Comparison of ENCODE assay signal across 8 cellular contexts in genomic region chr15:40038654-40039543, GRCh38. TPM values are rescaled to one million over a fixed set of nuclear protein-coding genes. Genes with fewer than 3 reads are reported as not detected.
DNase-seq lines count a peak whose midpoint lies in the region; ATAC-seq and TF ChIP-seq lines count a peak whose summit lies in the region.

Gene SRP14, minus strand, starts transcription at chr15:40039181. Its CDS starts 65 bp downstream, at chr15:40039116.

- H3K4me3 Mint-ChIP-seq in activated CD4-positive, alpha-beta T cell treated with anti-CD3 and anti-CD28 coated beads, Interleukin-2, amount 10 ng/mL, durations not matched to agents 7 days and 5 days = peak within 1 kb of the TSS; percentile 99

- intact Hi-C loops in left colon (cut with DNase I, micrococcal nuclease) = no loop called here

- H3K27ac Mint-ChIP-seq in activated CD4-positive, alpha-beta T cell treated with anti-CD3 and anti-CD28 coated beads, Interleukin-2, amount 10 ng/mL, durations not matched to agents 7 days and 5 days = peak within 1 kb of the TSS; percentile 96

- peaks cover 36% of the 10 kb centered on the region for H3K36me3 Mint-ChIP-seq in activated CD4-positive, alpha-beta T cell treated with anti-CD3 and anti-CD28 coated beads, Interleukin-2, amount 10 ng/mL, durations not matched to agents 7 days and 5 days (ENCODE audit: low read depth)

- H3K4me1 Mint-ChIP-seq in activated CD4-positive, alpha-beta T cell treated with anti-CD3 and anti-CD28 coated beads, Interleukin-2, amount 10 ng/mL, durations not matched to agents 7 days and 5 days = peaks cover 53% of the 10 kb centered on the region

- no peaks in the 10 kb centered on the region for H3K27me3 Mint-ChIP-seq in activated CD4-positive, alpha-beta T cell treated with anti-CD3 and anti-CD28 coated beads, Interleukin-2, amount 10 ng/mL, durations not matched to agents 7 days and 5 days

- H3K27ac ChIP-seq in coronary artery = peak within 1 kb of the TSS; percentile 89 to 98

- peak; percentile 61 to 94 (median 90) for DNase-seq in C1 segment of cervical spinal cord (lab: John Stamatoyannopoulos, UW)
- DNase-seq in NCI-H69 (lab: John Stamatoyannopoulos, UW) = peak; percentile 97
- DNase-seq in activated CD4-positive, alpha-beta T cell treated with anti-CD3 and anti-CD28 coated beads, Interleukin-2, amount 10 ng/mL, durations not matched to agents 7 days and 5 days = peak; percentile 93
- peak; percentile 94 for DNase-seq in coronary artery (ENCODE audit: low spot score)
- DNase-seq in left colon = peak; percentile 95 to 96
- peak; percentile 85 to 92 for DNase-seq in stimulated activated CD4-positive, alpha-beta T cell treated with anti-CD3 and anti-CD28 coated beads, Interleukin-1b, Interleukin-23, amount 100 ng/mL, for 4 hours (ENCODE audit: low read depth in 2 of 2)

- CTCF ChIA-PET in activated CD4-positive, alpha-beta T cell treated with anti-CD3 and anti-CD28 coated beads, Interleukin-2, amount 10 ng/mL, durations not matched to agents 7 days and 5 days (lab: Charles Lee) = interaction anchor here (0.6 to 1.4 kb wide), 5 partner anchors 11 to 155 kb away, joined by 3 read pairs; no protein-coding TSS in a partner anchor

- no peaks in the 10 kb centered on the region for H3K9me3 Mint-ChIP-seq in activated CD4-positive, alpha-beta T cell treated with anti-CD3 and anti-CD28 coated beads, Interleukin-2, amount 10 ng/mL, durations not matched to agents 7 days and 5 days

- ATAC-seq in GM19372 (IDR thresholded peaks at IDR 0.05; ENCODE audit: low read depth, unreplicated experiment) (peak; percentile 96), HG03521 (IDR thresholded peaks at IDR 0.05; ENCODE audit: unreplicated experiment) (peak; percentile 90), left colon (peak; percentile 93)

- TF ChIP-seq CTCF in coronary artery (IDR thresholded peaks at IDR 0.05) = no peak

- peak within 1 kb of the TSS; percentile 94 for H3K4me3 ChIP-seq in coronary artery

- POLR2A ChIA-PET in activated CD4-positive, alpha-beta T cell treated with anti-CD3 and anti-CD28 coated beads, Interleukin-2, amount 10 ng/mL, durations not matched to agents 7 days and 5 days (lab: Charles Lee) = interaction anchor here (0.6 kb wide), 1 partner anchor 252 kb away, joined by 3 read pairs; no protein-coding TSS in a partner anchor

RNA-seq across cellular contexts. Expression of gene SRP14, which starts in this region (rescaled TPM):
- 100 to 1,000 TPM; 145 to 150 TPM for total RNA-seq in activated CD4-positive, alpha-beta T cell treated with anti-CD3 and anti-CD28 coated beads, Interleukin-2, amount 10 ng/mL, durations not matched to agents 7 days and 5 days
- total RNA-seq in left colon = 100 to 1,000 TPM; 144 to 153 TPM

Comparison
In these comparisons a context has a peak if more than half of its experiments do, and no peak if none do; other contexts are left out.
1. Peak in every context shown above with its lines: DNase-seq, ATAC-seq, H3K4me3 ChIP-seq and H3K27ac ChIP-seq.